In the genomic region with DNA sequence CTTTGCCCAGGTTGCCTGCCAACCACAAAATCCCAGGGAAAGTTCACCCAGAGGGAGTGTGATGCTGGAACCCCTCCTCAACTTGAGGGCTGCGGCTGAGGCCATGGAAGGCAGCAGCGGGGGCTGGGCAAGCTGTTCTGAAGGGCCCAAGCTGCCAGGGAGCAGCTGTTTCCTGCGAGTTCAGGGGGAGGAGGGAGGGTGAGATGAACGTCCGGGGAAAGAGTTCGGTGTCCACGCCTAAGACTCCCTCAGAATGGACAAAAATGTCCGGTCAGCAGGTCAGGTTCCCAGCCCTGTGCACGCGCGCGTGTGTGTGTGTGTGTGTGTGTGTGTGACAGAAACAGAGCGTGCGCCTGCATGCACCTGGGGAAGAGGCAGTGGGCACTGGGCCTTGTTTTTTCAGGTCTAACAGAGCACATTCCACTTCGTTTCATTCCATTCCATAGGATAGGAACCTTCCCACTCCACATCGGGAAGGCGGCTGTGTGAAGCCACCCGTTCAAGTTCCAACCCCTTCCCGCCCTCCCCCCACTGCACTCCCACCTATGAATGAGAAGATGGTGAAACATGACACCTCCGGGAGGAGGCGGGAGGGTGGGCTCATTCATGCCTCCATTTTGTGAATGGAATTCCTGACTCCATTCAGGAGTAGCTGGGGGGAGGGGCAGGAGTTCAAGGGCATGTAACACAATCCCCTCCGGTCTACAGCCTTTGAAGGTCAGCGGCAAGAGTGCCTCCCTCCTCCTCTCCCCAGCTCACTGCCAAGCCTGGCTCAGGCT, we compare ENCODE assay signal across 8 cellular contexts. TPM values are rescaled to one million over a fixed set of nuclear protein-coding genes. Genes with fewer than 3 reads are reported as not detected.
DNase-seq lines count a peak whose midpoint lies in the region; ATAC-seq and TF ChIP-seq lines count a peak whose summit lies in the region.

No MANE protein-coding gene starts in this region.

- peak overlapping the region; percentile 37 for H3K23ac ChIP-seq in neuronal stem cell (ENCODE audit: low read depth, low read length, poor library complexity)

- H2BK12ac ChIP-seq in neuronal stem cell (ENCODE audit: low read length): peak overlapping the region; percentile 89

- H3F3A ChIP-seq in GM23338 (replicated peaks; ENCODE audit: low read depth): peaks cover 51% of the 10 kb centered on the region

- peak overlapping the region; percentile 47 for H3K4me3 ChIP-seq in GM23338
- peak overlapping the region; percentile 21 for H3K4me3 ChIP-seq in fibroblast of mammary gland (ENCODE audit: control insufficient read depth, low read depth, low read length)
- peak overlapping the region in 1 of 2 donors; percentile 28 for H3K4me3 ChIP-seq in neuronal stem cell (ENCODE audit: low read length in 2 of 2)

- peaks cover 31% of the 10 kb centered on the region for H3K27me3 Mint-ChIP-seq in GM23338 (ENCODE audit: insufficient read depth, low read depth, poor library complexity)

- no peak overlapping the region for H2BK5ac ChIP-seq in neuronal stem cell (ENCODE audit: low read length)

- no peaks in the 10 kb centered on the region for H3K9me3 Mint-ChIP-seq in GM23338

- H3K79me1 ChIP-seq in neuronal stem cell (ENCODE audit: low read depth, low read length): no peaks in the 10 kb centered on the region

- H3K27ac Mint-ChIP-seq in GM23338: peak overlapping the region; percentile 97

- H3K27ac ChIP-seq in GM23338 (ENCODE audit: low read depth): peak overlapping the region; percentile 91
- H3K27ac ChIP-seq in neuronal stem cell (replicated peaks; ENCODE audit: low read length): no peak overlapping the region

- TF ChIP-seq CTCF in GM23338 (conservative IDR thresholded peaks at IDR 0.05; ENCODE audit: low read depth in 2 of 2) (no peak), fibroblast of mammary gland (conservative IDR thresholded peaks at IDR 0.05; ENCODE audit: control insufficient read depth, insufficient read depth, low read depth, low read length) (no peak)

- H3K27me3 ChIP-seq in GM23338 (ENCODE audit: insufficient read depth) (no peaks in the 10 kb centered on the region), neuronal stem cell (ENCODE audit: control insufficient read depth in 3 of 3, insufficient read depth in 3 of 3, low read depth in 1 of 3, low read length in 3 of 3) (peaks cover 0 to 2% (median 0%) of the 10 kb centered on the region in 3 experiments)

- H3K4me1 ChIP-seq in GM23338 (ENCODE audit: insufficient read depth) (peaks cover 54% of the 10 kb centered on the region), neuronal stem cell (ENCODE audit: control insufficient read depth in 2 of 2, insufficient read depth in 1 of 2, low read depth in 1 of 2, low read length in 2 of 2) (peaks cover 32 to 44% of the 10 kb centered on the region in 2 donors)

- peaks cover 71% of the 10 kb centered on the region for H3K36me3 Mint-ChIP-seq in GM23338 (ENCODE audit: low read depth)

- H3K9ac ChIP-seq in neuronal stem cell (ENCODE audit: low read depth, low read length, poor library complexity): peak overlapping the region; percentile 56

- peak; percentile 100 for DNase-seq in GM23338 (ENCODE audit: low spot score)
- DNase-seq in NCI-H774 (lab: John Stamatoyannopoulos, UW): peak; percentile 38
- peak; percentile 89 for DNase-seq in fibroblast of mammary gland (ENCODE audit: low read depth)
- DNase-seq in neuronal stem cell (ENCODE audit: low spot score): peak; percentile 80
- DNase-seq in epidermal melanocyte (ENCODE audit: insufficient read length, low spot score): no peak
- DNase-seq in NCI-H2081 treated with DMSO at 0.1 percent for 48 hours (lab: John Stamatoyannopoulos, UW): no peak

- H3K18ac ChIP-seq in neuronal stem cell (ENCODE audit: low read length): peak overlapping the region; percentile 58

- H3K4me3 Mint-ChIP-seq in GM23338: peak overlapping the region; percentile 65

- H3K4me1 Mint-ChIP-seq in GM23338: peaks cover 76% of the 10 kb centered on the region

- ATAC-seq in GM23338 (peak; percentile 90), GM19395 (IDR thresholded peaks at IDR 0.05; ENCODE audit: unreplicated experiment) (no peak), HG02571 (IDR thresholded peaks at IDR 0.05; ENCODE audit: unreplicated experiment) (no peak)

- H2BK120ac ChIP-seq in neuronal stem cell (ENCODE audit: low read depth, low read length): no peak overlapping the region

- peak overlapping the region; percentile 57 for H2BK15ac ChIP-seq in neuronal stem cell (ENCODE audit: low read length)

- H3K79me2 ChIP-seq in GM23338 (replicated peaks; ENCODE audit: insufficient read depth): peaks cover 12% of the 10 kb centered on the region

- peaks cover 23% of the 10 kb centered on the region; the same call in 1 of the 2 replicates for H3K36me3 ChIP-seq in GM23338 (ENCODE audit: insufficient read depth)
- peaks cover 2 to 67% of the 10 kb centered on the region in 2 donors for H3K36me3 ChIP-seq in neuronal stem cell (replicated peaks in 1 of 2; ENCODE audit: control insufficient read depth in 2 of 2, insufficient read depth in 2 of 2, low read length in 2 of 2)

- H3K4me2 ChIP-seq in GM23338: peak overlapping the region; percentile 80
- peak overlapping the region; percentile 76 for H3K4me2 ChIP-seq in neuronal stem cell (ENCODE audit: insufficient read depth, low read length, poor library complexity, severe bottlenecking)

- H4K91ac ChIP-seq in neuronal stem cell (ENCODE audit: low read depth, low read length, poor library complexity): no peak overlapping the region

- no peak overlapping the region for H3K14ac ChIP-seq in neuronal stem cell (ENCODE audit: low read length)

- peak overlapping the region; percentile 46 for H2AK5ac ChIP-seq in neuronal stem cell (ENCODE audit: low read depth, low read length)

- no peaks in the 10 kb centered on the region for H3K9me3 ChIP-seq in neuronal stem cell (replicated peaks in 1 of 2; ENCODE audit: control insufficient read depth in 2 of 2, insufficient read depth in 1 of 2, low read depth in 1 of 2, low read length in 2 of 2)

- no CpG with 5 or more reads among the region's 23 CpGs for WGBS in neuronal stem cell (ENCODE audit: extremely low coverage in 2 of 2, insufficient read length in 2 of 2, insufficient replicate concordance in 1 of 2), 2 donors

- no peak overlapping the region for H4K8ac ChIP-seq in neuronal stem cell (ENCODE audit: low read depth, low read length)

- H3K4ac ChIP-seq in neuronal stem cell (ENCODE audit: low read length): no peak overlapping the region

- 0 out of 2 replicates have a peak, but pooled peaks cover 3% of the 10 kb centered on the region for H4K20me1 ChIP-seq in GM23338 (replicated peaks; ENCODE audit: insufficient read depth)

- H2AFZ ChIP-seq in GM23338: no peak overlapping the region
- H2AFZ ChIP-seq in neuronal stem cell (ENCODE audit: low read length): no peak overlapping the region

- H3K9me2 ChIP-seq in GM23338 (ENCODE audit: insufficient read depth): no peaks in the 10 kb centered on the region

TF ChIP-seq in GM23338, 12 proteins besides CTCF, POLR2A, EP300 and RAD21:
- no peak for TF ChIP-seq STAT1 (IDR thresholded peaks at IDR 0.05; ENCODE audit: unreplicated experiment)
- no peak for TF ChIP-seq ZNF331 (CRISPR knock-in tag; IDR thresholded peaks at IDR 0.05; ENCODE audit: low read depth)
- TF ChIP-seq POLR2AphosphoS5 (IDR thresholded peaks at IDR 0.05; ENCODE audit: low read depth): peak; percentile 73
- TF ChIP-seq CREB1 (CRISPR knock-in tag; IDR thresholded peaks at IDR 0.05; ENCODE audit: low read depth): 0 out of 2 replicates have a peak, but pooled peaks have one; percentile 5

RNA-seq across cellular contexts. Expression of a gene that starts 15.6 kb away (rescaled TPM):
- total RNA-seq in GM23338 (2014; rRNA removed; shearing (Covaris generic)): 126 and 149 TPM in 2 replicates
- 93.1 and 97.2 TPM in 2 replicates for polyA plus RNA-seq in GM23338 (2016; fragmentation: Nextera tagmentation; extraction: Ambion mirVana)
- 29.7 TPM for polyA plus RNA-seq in neuronal stem cell (2013, experiment 1 of 2)
- polyA plus RNA-seq in neuronal stem cell (2013, experiment 2 of 2): 29.0 TPM

RNA-seq across cellular contexts. Expression of a gene that starts 46.7 kb away (rescaled TPM):
- total RNA-seq in GM23338 (2014; rRNA removed; shearing (Covaris generic)): 27.3 and 35.3 TPM in 2 replicates
- 81.1 and 89.2 TPM in 2 replicates for polyA plus RNA-seq in GM23338 (2016; fragmentation: Nextera tagmentation; extraction: Ambion mirVana)
- 31.2 TPM for polyA plus RNA-seq in neuronal stem cell (2013, experiment 1 of 2)
- polyA plus RNA-seq in neuronal stem cell (2013, experiment 2 of 2): 29.4 TPM

Comparison
In these comparisons a context has a peak if more than half of its experiments do, and no peak if none do; other contexts are left out.
1. DNase-seq: peak in GM23338 (single experiment), NCI-H774 (single experiment), fibroblast of mammary gland (single experiment) and neuronal stem cell (single experiment); none in epidermal melanocyte (single experiment) and NCI-H2081 treated with DMSO at 0.1 percent for 48 hours (single experiment).